1 cellular context compared by ENCODE assay signal in genomic region chr4:139668036-139668435, GRCh38.
TF ChIP-seq lines count a peak whose summit lies in the region.

No MANE protein-coding gene starts in this region.

TF ChIP-seq in WTC11, 78 proteins besides CTCF, POLR2A, EP300 and RAD21 (continued from another document):
- no peak for TF ChIP-seq AFF4 (CRISPR knock-in tag; IDR thresholded peaks at IDR 0.05; ENCODE audit: borderline replicate concordance)
- no peak for TF ChIP-seq E2F5 (CRISPR knock-in tag; IDR thresholded peaks at IDR 0.05)
- no peak for TF ChIP-seq ZNF396 (CRISPR knock-in tag; IDR thresholded peaks at IDR 0.05; ENCODE audit: borderline replicate concordance)
- TF ChIP-seq MYBL2 (CRISPR knock-in tag; IDR thresholded peaks at IDR 0.05) = no peak
- no peak for TF ChIP-seq NR3C1 (CRISPR knock-in tag; conservative IDR thresholded peaks at IDR 0.05; ENCODE audit: low read depth)
- no peak for TF ChIP-seq ZNF219 (CRISPR knock-in tag; IDR thresholded peaks at IDR 0.05; ENCODE audit: borderline replicate concordance)
- no peak for TF ChIP-seq ERG (CRISPR knock-in tag; IDR thresholded peaks at IDR 0.05)
- TF ChIP-seq AR (CRISPR knock-in tag; IDR thresholded peaks at IDR 0.05) = no peak
- TF ChIP-seq ZBTB21 (CRISPR knock-in tag; IDR thresholded peaks at IDR 0.05; ENCODE audit: borderline replicate concordance) = no peak
- no peak for TF ChIP-seq EMX1 (CRISPR knock-in tag; IDR thresholded peaks at IDR 0.05)
- TF ChIP-seq ZNF423 (CRISPR knock-in tag; IDR thresholded peaks at IDR 0.05) = no peak
- no peak for TF ChIP-seq ESRRA (CRISPR knock-in tag; IDR thresholded peaks at IDR 0.05; ENCODE audit: borderline replicate concordance)
